ENCODE assay signal across 27 cellular contexts in genomic region chr1:100912019-100912418, GRCh38. TPM values are rescaled to one million over a fixed set of nuclear protein-coding genes. Genes with fewer than 3 reads are reported as not detected.
DNase-seq lines count a peak whose midpoint lies in the region; ATAC-seq and TF ChIP-seq lines count a peak whose summit lies in the region.
"Had no signal": no experiment of that assay in that cellular context is flagged by ENCODE, and none has a peak within 500 bp of the region (broad histone marks: within the 10 kb centered on the region; RNA-seq: fewer than 3 reads in every experiment).

No MANE protein-coding gene starts in this region.

- CTCF ChIA-PET in CD4-positive, alpha-beta T cell (lab: Charles Lee): interaction anchor here (1.2 to 1.4 kb wide), 2 partner anchors 327 to 376 kb away, joined by 3 read pairs; no protein-coding TSS in a partner anchor

- DNase-seq in CD4-positive, alpha-beta T cell: no peak
- DNase-seq in adipocyte (ENCODE audit: low read depth) (peak; percentile 2), iris pigment epithelial cell (ENCODE audit: low read depth) (peak; percentile 17), progenitor cell of endocrine pancreas (ENCODE audit: low spot score, unreplicated experiment) (no peak), NCI-H187 treated with DMSO at 0.1 percent for 48 hours (lab: John Stamatoyannopoulos, UW) (no peak)
- DNase-seq: C1 segment of cervical spinal cord; CD8-positive, alpha-beta memory T cell; DMS 273 treated with DMSO at 0.1 percent for 48 hours; DMS79; GF-D8; H7; Kasumi-1; MV-4-11; NCI-H1105; NCI-H146; NCI-H2029; NCI-H446 treated with DMSO at 0.1 percent for 48 hours; NCI-H526; NCI-H82; PC-9; SJCRH30 had no signal

- no peaks in the 10 kb centered on the region for H3K9me3 Mint-ChIP-seq in CD4-positive, alpha-beta T cell
- no peaks in the 10 kb centered on the region for H3K9me3 Mint-ChIP-seq in progenitor cell of endocrine pancreas (ENCODE audit: low read depth)
- H3K9me3 Mint-ChIP-seq: CD8-positive, alpha-beta memory T cell had no signal

- intact Hi-C loops in CD4-positive, alpha-beta T cell (cut with DNase I, micrococcal nuclease): no loop called here

- peaks cover 95% of the 10 kb centered on the region for H3K36me3 Mint-ChIP-seq in CD4-positive, alpha-beta T cell (ENCODE audit: low read depth)
- H3K36me3 Mint-ChIP-seq in progenitor cell of endocrine pancreas (ENCODE audit: insufficient read depth): peaks cover 18% of the 10 kb centered on the region

- H3K27me3 ChIP-seq in CD4-positive, alpha-beta T cell (ENCODE audit: control insufficient read depth, insufficient read depth, low read length): no peaks in the 10 kb centered on the region
- no peaks in the 10 kb centered on the region for H3K27me3 ChIP-seq in adipocyte (replicated peaks; ENCODE audit: control insufficient read depth, insufficient read depth, low read length)
- H3K27me3 ChIP-seq: SJCRH30 had no signal

- POLR2A ChIA-PET in CD4-positive, alpha-beta T cell (lab: Charles Lee): no interaction called here

- H3K4me3 ChIP-seq in adipocyte (ENCODE audit: low read length): no peak overlapping the region
- H3K4me3 ChIP-seq: K562, PC-9, SJCRH30 had no signal

- H3K4me1 Mint-ChIP-seq in CD4-positive, alpha-beta T cell (ENCODE audit: low read depth): peaks cover 38% of the 10 kb centered on the region
- H3K4me1 Mint-ChIP-seq in progenitor cell of endocrine pancreas (ENCODE audit: low read depth): no peaks in the 10 kb centered on the region

- peak overlapping the region; percentile 50 for H3K27ac Mint-ChIP-seq in CD4-positive, alpha-beta T cell
- H3K27ac Mint-ChIP-seq in progenitor cell of endocrine pancreas: peak overlapping the region; percentile 55

- H3K27me3 Mint-ChIP-seq in CD4-positive, alpha-beta T cell: no peaks in the 10 kb centered on the region
- no peaks in the 10 kb centered on the region for H3K27me3 Mint-ChIP-seq in progenitor cell of endocrine pancreas

- no peak overlapping the region for H3K4me3 Mint-ChIP-seq in CD4-positive, alpha-beta T cell
- H3K4me3 Mint-ChIP-seq in progenitor cell of endocrine pancreas (ENCODE audit: low read depth): no peak overlapping the region
- H3K4me3 Mint-ChIP-seq: CD8-positive, alpha-beta memory T cell had no signal

- no peaks in the 10 kb centered on the region for H3K4me1 ChIP-seq in adipocyte (ENCODE audit: control insufficient read depth, insufficient read depth, low read length)
- H3K4me1 ChIP-seq: SJCRH30 had no signal

- TF ChIP-seq CTCF in CD4-positive, alpha-beta T cell (IDR thresholded peaks at IDR 0.05): no peak
- TF ChIP-seq CTCF in progenitor cell of endocrine pancreas (IDR thresholded peaks at IDR 0.05; ENCODE audit: unreplicated experiment): no peak

- no peaks in the 10 kb centered on the region for H3K9me3 ChIP-seq in CD4-positive, alpha-beta T cell (ENCODE audit: control insufficient read depth, low read length)
- H3K9me3 ChIP-seq in adipocyte (ENCODE audit: control insufficient read depth, low read length): no peaks in the 10 kb centered on the region
- H3K9me3 ChIP-seq: SJCRH30 had no signal

- no peak overlapping the region for H3K27ac ChIP-seq in CD4-positive, alpha-beta T cell (ENCODE audit: low read depth, low read length)
- H3K27ac ChIP-seq: PC-9, SJCRH30 had no signal

- no peak for ATAC-seq in CD4-positive, alpha-beta T cell (ENCODE audit: poor library complexity)
- ATAC-seq in HG03457 (IDR thresholded peaks at IDR 0.05; ENCODE audit: unreplicated experiment) (no peak), GM18511 (IDR thresholded peaks at IDR 0.05; ENCODE audit: unreplicated experiment) (no peak)
- ATAC-seq: HepG2, K562, Right ventricle myocardium inferior, SK-N-SH treated with all-trans-retinoic acid at 6 μM for 48 hours had no signal

- H3K9ac ChIP-seq in adipocyte (ENCODE audit: low read length): no peak overlapping the region

- peaks cover 96% of the 10 kb centered on the region for H3K36me3 ChIP-seq in adipocyte (ENCODE audit: control insufficient read depth, insufficient read depth, low read length, severe bottlenecking)

RNA-seq across cellular contexts. Expression of gene SLC30A7, which starts 16.1 kb away (rescaled TPM):
- total RNA-seq in CD4-positive, alpha-beta T cell: 10 to 100 TPM; 21.6 to 21.7 TPM
- 28.2 and 30.7 TPM in 2 replicates for total RNA-seq in progenitor cell of endocrine pancreas

RNA-seq across cellular contexts. Expression of gene EXTL2, which starts 17.4 kb away (rescaled TPM):
- total RNA-seq in CD4-positive, alpha-beta T cell: 1 to 10 TPM; 1.5 to 1.8 TPM
- total RNA-seq in progenitor cell of endocrine pancreas: 46.3 and 50.4 TPM in 2 replicates

Comparison
In these comparisons a context has a peak if more than half of its experiments do, and no peak if none do; other contexts are left out.
1. DNase-seq: peak in adipocyte (single experiment) and iris pigment epithelial cell (single experiment); none in CD4-positive, alpha-beta T cell (0 of 10), progenitor cell of endocrine pancreas (single experiment) and NCI-H187 treated with DMSO at 0.1 percent for 48 hours (single experiment).
2. RNA of gene EXTL2, which starts 17.4 kb away (total RNA-seq): 46.3 to 50.4 TPM in progenitor cell of endocrine pancreas; 1.5 to 1.8 TPM in CD4-positive, alpha-beta T cell; every median in the first group is over 10 times any median in the second.